Comparison of ENCODE assay signal across 14 cellular contexts in the genomic region with DNA sequence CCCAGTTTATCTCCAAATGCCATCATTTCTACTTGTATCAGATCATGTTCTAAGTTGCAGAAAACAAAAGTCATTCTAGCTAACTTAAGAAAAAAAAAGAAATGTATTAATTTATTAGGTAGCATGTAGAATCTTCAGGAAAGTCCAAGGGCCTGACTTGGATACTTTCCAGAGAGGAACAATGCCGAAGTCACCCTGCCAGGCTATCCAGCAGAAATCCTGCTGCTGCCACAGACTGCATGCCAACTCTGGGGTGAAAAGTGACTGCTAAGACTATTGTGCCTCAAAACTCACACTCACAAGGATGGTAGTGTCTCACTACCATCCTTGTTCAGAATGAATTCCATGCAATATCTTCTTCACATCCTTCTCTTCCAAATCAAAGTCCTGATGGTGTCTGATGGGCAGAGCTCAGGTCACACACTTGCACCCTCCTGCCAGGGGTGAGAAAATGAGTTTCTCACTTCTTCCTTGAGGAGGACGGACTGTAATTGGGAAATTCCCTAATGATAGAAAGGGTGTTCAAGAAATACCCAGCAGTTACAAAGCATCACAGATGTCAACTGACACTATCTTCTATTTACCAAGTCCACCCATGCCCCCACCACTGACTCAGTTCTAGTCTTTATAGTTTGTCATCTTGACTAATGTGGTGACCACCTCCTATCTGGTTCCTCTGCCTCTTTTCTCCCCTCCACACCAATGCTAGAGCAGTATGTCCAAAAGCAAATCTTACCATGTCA.
DNase-seq lines count a peak whose midpoint lies in the region; ATAC-seq lines count a peak whose summit lies in the region.
"Had no signal": no experiment of that assay in that cellular context is flagged by ENCODE, and none has a peak within 500 bp of the region (broad histone marks: within the 10 kb centered on the region; RNA-seq: fewer than 3 reads in every experiment).

No MANE protein-coding gene starts in this region.

- ATAC-seq in GM18517 (IDR thresholded peaks at IDR 0.05; ENCODE audit: unreplicated experiment) (peak; percentile 52), GM21360 (IDR thresholded peaks at IDR 0.05; ENCODE audit: unreplicated experiment) (peak; percentile 43), HG02973 (IDR thresholded peaks at IDR 0.05; ENCODE audit: unreplicated experiment) (peak; percentile 41), T-helper 17 cell (peak; percentile 14)
- ATAC-seq: right lobe of liver had no signal

- H3K4me3 Mint-ChIP-seq in T-helper 17 cell: no peak overlapping the region
- H3K4me3 Mint-ChIP-seq: CD4-positive, CD25-positive, alpha-beta regulatory T cell; type B pancreatic cell had no signal

- no peak overlapping the region for H3K27ac Mint-ChIP-seq in T-helper 17 cell
- H3K27ac Mint-ChIP-seq: CD4-positive, CD25-positive, alpha-beta regulatory T cell; type B pancreatic cell had no signal

- peaks cover 5% of the 10 kb centered on the region for H3K4me1 Mint-ChIP-seq in T-helper 17 cell
- H3K4me1 Mint-ChIP-seq: CD4-positive, CD25-positive, alpha-beta regulatory T cell had no signal

- no peaks in the 10 kb centered on the region for H3K36me3 Mint-ChIP-seq in T-helper 17 cell (ENCODE audit: low read depth)
- H3K36me3 Mint-ChIP-seq: CD4-positive, CD25-positive, alpha-beta regulatory T cell; type B pancreatic cell had no signal

- no peaks in the 10 kb centered on the region for H3K27me3 Mint-ChIP-seq in T-helper 17 cell

- no peaks in the 10 kb centered on the region for H3K9me3 ChIP-seq in T-helper 17 cell (ENCODE audit: control insufficient read depth, low read length, poor library complexity, severe bottlenecking)
- H3K9me3 ChIP-seq: right lobe of liver had no signal

- no peak for DNase-seq in T-helper 17 cell
- DNase-seq in NCI-H2196 (lab: John Stamatoyannopoulos, UW; ENCODE audit: unreplicated experiment): no peak
- DNase-seq in inferior parietal cortex (ENCODE audit: extremely low spot score): no peak
- no peak for DNase-seq in activated effector memory CD4-positive, alpha-beta T cell treated with anti-CD3 and anti-CD28 coated beads, Interleukin-2, amount 50 U/mL, for 16 hours
- DNase-seq in SKM-1 treated with dmso at 0.1 percent for 144 hours (lab: John Stamatoyannopoulos, UW; ENCODE audit: unreplicated experiment): no peak
- DNase-seq: CD4-positive, CD25-positive, alpha-beta regulatory T cell; H7; NCI-H1436; right lobe of liver; T-helper 2 cell had no signal
